In genomic region chr4:127261476-127261875, GRCh38 we compare ENCODE assay signal across 25 cellular contexts.
A peak's percentile ranks its signal among the peaks of the same experiment; 100 is the strongest.
DNase-seq lines count a peak whose midpoint lies in the region; ATAC-seq, FAIRE-seq and TF ChIP-seq lines count a peak whose summit lies in the region.
"Had no signal": no experiment of that assay in that cellular context is flagged by ENCODE, and none has a peak within 500 bp of the region (broad histone marks: within the 10 kb centered on the region; RNA-seq: fewer than 3 reads in every experiment).

No MANE protein-coding gene starts in this region.

- H3K36me3 ChIP-seq in GM23338 (ENCODE audit: insufficient read depth), result no peaks in the 10 kb centered on the region
- no peaks in the 10 kb centered on the region for H3K36me3 ChIP-seq in H1 (ENCODE audit: control insufficient read depth in 2 of 4, insufficient read depth in 4 of 4, low read length in 3 of 4)
- H3K36me3 ChIP-seq: ascending aorta, neutrophil, SJCRH30 had no signal

- H3K4me2 ChIP-seq in GM23338 (no peak overlapping the region), H1 (ENCODE audit: insufficient read depth in 1 of 2, low read depth in 2 of 2, low read length in 2 of 2) (no peak overlapping the region)

- no peak overlapping the region for H2BK12ac ChIP-seq in H1 (ENCODE audit: low read depth, low read length)

- no peak for ATAC-seq in GM23338
- ATAC-seq: activated CD8-positive, alpha-beta memory T cell treated with anti-CD3 and anti-CD28 coated beads, Interleukin-2, amount 10 ng/mL, durations not matched to agents 7 days and 5 days; effector memory CD8-positive, alpha-beta T cell; HepG2; left ventricle myocardium superior; stimulated activated naive B cell treated with anti-CD40 and anti-IgM and Interleukin-4, amounts not matched to agents 10 μg/mL and 1 μg/mL and 100 μg/mL, for 72 hours had no signal

- no peak overlapping the region for H3K4me3 ChIP-seq in GM23338
- H3K4me3 ChIP-seq in H1 (ENCODE audit: extremely low read depth in 1 of 4, insufficient read depth in 2 of 4, low read depth in 3 of 4, low read length in 4 of 4), result no peak overlapping the region
- H3K4me3 ChIP-seq: ascending aorta, SJCRH30, testis had no signal

- no peak overlapping the region for H2BK15ac ChIP-seq in H1 (ENCODE audit: low read length)

- no peak overlapping the region for H4K5ac ChIP-seq in H1 (ENCODE audit: insufficient read length, low read depth, low read length)

- H4K8ac ChIP-seq in H1 (ENCODE audit: extremely low read depth, insufficient read depth, low read length), result no peak overlapping the region

- peaks cover 5% of the 10 kb centered on the region; the same call in 2 of the 3 replicates for H3K9me3 Mint-ChIP-seq in GM23338
- H3K9me3 Mint-ChIP-seq in nephron, result peaks cover 9% of the 10 kb centered on the region

- H3K27ac Mint-ChIP-seq in GM23338 (peak overlapping the region; percentile 12), nephron (peak overlapping the region; percentile 11 to 55 (median 52))
- H3K27ac Mint-ChIP-seq: activated CD8-positive, alpha-beta memory T cell treated with anti-CD3 and anti-CD28 coated beads, Interleukin-2, amount 10 ng/mL, durations not matched to agents 7 days and 5 days; activated naive CD8-positive, alpha-beta T cell; CD4-positive, alpha-beta memory T cell; effector memory CD8-positive, alpha-beta T cell; stimulated activated naive B cell treated with anti-CD40 and anti-IgM and Interleukin-4, amounts not matched to agents 10 μg/mL and 1 μg/mL and 100 μg/mL, for 72 hours had no signal

- no peak overlapping the region for H2AK5ac ChIP-seq in H1 (ENCODE audit: low read depth, low read length)

- no peak overlapping the region for H3K14ac ChIP-seq in H1 (ENCODE audit: insufficient read length)

- H3K9ac ChIP-seq in H1 (replicated peaks in 1 of 4; ENCODE audit: extremely low read depth in 1 of 4, low read depth in 3 of 4, low read length in 3 of 4), result no peak overlapping the region

- no peaks in the 10 kb centered on the region for H3K9me3 ChIP-seq in H1 (ENCODE audit: insufficient read depth in 2 of 2, low read depth in 1 of 2, low read length in 1 of 2)
- H3K9me3 ChIP-seq: ascending aorta, neutrophil, SJCRH30, testis had no signal

- no peak overlapping the region for H3K27ac ChIP-seq in GM23338 (ENCODE audit: low read depth)
- H3K27ac ChIP-seq in H1 (ENCODE audit: low read depth, low read length), result no peak overlapping the region
- H3K27ac ChIP-seq: ascending aorta, neutrophil, SJCRH30, testis had no signal

- no peak overlapping the region for H3K4ac ChIP-seq in H1 (replicated peaks; ENCODE audit: insufficient read length, low read depth, low read length)

- H2AFZ ChIP-seq in GM23338, result 0 out of 2 replicates have a peak overlapping the region, but pooled peaks have one; percentile 15
- H2AFZ ChIP-seq in H1 (ENCODE audit: low read length), result 0 out of 2 replicates have a peak overlapping the region, but pooled peaks have one; percentile 30

- H2BK120ac ChIP-seq in H1 (replicated peaks; ENCODE audit: low read depth, low read length), result no peak overlapping the region

- FAIRE-seq in H1 (lab: Jason Lieb, UNC), result no peak
- FAIRE-seq: colon, H54, HepG2 had no signal

- H3K4me3 Mint-ChIP-seq in GM23338, result no peak overlapping the region
- no peak overlapping the region for H3K4me3 Mint-ChIP-seq in nephron
- H3K4me3 Mint-ChIP-seq: activated CD8-positive, alpha-beta memory T cell treated with anti-CD3 and anti-CD28 coated beads, Interleukin-2, amount 10 ng/mL, durations not matched to agents 7 days and 5 days; activated naive CD8-positive, alpha-beta T cell; CD4-positive, alpha-beta memory T cell; effector memory CD8-positive, alpha-beta T cell; stimulated activated naive B cell treated with anti-CD40 and anti-IgM and Interleukin-4, amounts not matched to agents 10 μg/mL and 1 μg/mL and 100 μg/mL, for 72 hours had no signal

- no peak overlapping the region for H3K18ac ChIP-seq in H1 (ENCODE audit: extremely low read depth, low read length)

- H3K23me2 ChIP-seq in H1 (ENCODE audit: low read depth, low read length), result no peaks in the 10 kb centered on the region

- no peaks in the 10 kb centered on the region for H3F3A ChIP-seq in GM23338 (replicated peaks; ENCODE audit: low read depth)

- no peak overlapping the region for H2BK20ac ChIP-seq in H1 (ENCODE audit: low read length)

- no peak for TF ChIP-seq POLR2A in H1 (IDR thresholded peaks at IDR 0.05; ENCODE audit: control extremely low read depth in 1 of 2, low read depth in 2 of 2, low read length in 2 of 2)

- H3K9me2 ChIP-seq in GM23338 (ENCODE audit: insufficient read depth), result no peaks in the 10 kb centered on the region

- no peak overlapping the region for H2BK5ac ChIP-seq in H1 (ENCODE audit: low read depth, low read length)

- H3K23ac ChIP-seq in H1 (ENCODE audit: insufficient read length), result no peak overlapping the region

- DNase-seq in GM23338 (ENCODE audit: low spot score) (no peak), NCI-H2171 (lab: John Stamatoyannopoulos, UW) (peak; percentile 9), H1 (ENCODE audit: low read depth in 1 of 2, low spot score in 2 of 2) (no peak), middle frontal gyrus (ENCODE audit: extremely low spot score, low spot score) (no peak), DMS153 treated with DMSO at 0.1 percent for 48 hours (lab: John Stamatoyannopoulos, UW; ENCODE audit: unreplicated experiment) (no peak)
- no peak for DNase-seq in stimulated activated CD4-positive, alpha-beta T cell treated with anti-CD3 and anti-CD28 coated beads, Interleukin-15, amount 100 ng/mL, for 24 hours
- DNase-seq: activated CD4-positive, alpha-beta T cell treated with anti-CD3 and anti-CD28 coated beads for 4 hours; activated CD8-positive, alpha-beta memory T cell treated with anti-CD3 and anti-CD28 coated beads, Interleukin-2, amount 10 ng/mL, durations not matched to agents 7 days and 5 days; CD4-positive, alpha-beta memory T cell; DMS153; effector memory CD8-positive, alpha-beta T cell; GF-D8; left ventricle myocardium superior; NCI-H1694; NCI-H446; SJCRH30; stimulated activated naive B cell treated with anti-CD40 and anti-IgM and Interleukin-4, amounts not matched to agents 10 μg/mL and 1 μg/mL and 100 μg/mL, for 72 hours; testis had no signal

- no peaks in the 10 kb centered on the region; the same call in 1 of the 3 replicates for H3K4me1 Mint-ChIP-seq in GM23338
- peaks cover 11% of the 10 kb centered on the region for H3K4me1 Mint-ChIP-seq in nephron
- H3K4me1 Mint-ChIP-seq: activated CD8-positive, alpha-beta memory T cell treated with anti-CD3 and anti-CD28 coated beads, Interleukin-2, amount 10 ng/mL, durations not matched to agents 7 days and 5 days; CD4-positive, alpha-beta memory T cell; stimulated activated naive B cell treated with anti-CD40 and anti-IgM and Interleukin-4, amounts not matched to agents 10 μg/mL and 1 μg/mL and 100 μg/mL, for 72 hours had no signal

- no peak overlapping the region for H3K56ac ChIP-seq in H1 (replicated peaks; ENCODE audit: insufficient read length, low read depth, low read length)

- TF ChIP-seq CTCF in GM23338 (conservative IDR thresholded peaks at IDR 0.05; ENCODE audit: low read depth in 2 of 2), result no peak
- no peak for TF ChIP-seq CTCF in H1 (IDR thresholded peaks at IDR 0.05; ENCODE audit: control extremely low read depth in 1 of 3, insufficient read depth in 1 of 3, low read depth in 1 of 3, low read length in 3 of 3)
- no peak for TF ChIP-seq CTCF in nephron (IDR thresholded peaks at IDR 0.05; ENCODE audit: unreplicated experiment in 3 of 3)

- no peaks in the 10 kb centered on the region for H3K4me1 ChIP-seq in GM23338 (ENCODE audit: insufficient read depth)
- H3K4me1 ChIP-seq in H1 (replicated peaks in 1 of 4; ENCODE audit: control insufficient read depth in 3 of 4, insufficient read depth in 4 of 4, low read length in 3 of 4), result no peaks in the 10 kb centered on the region
- H3K4me1 ChIP-seq: ascending aorta, SJCRH30, testis had no signal

- POLR2A ChIA-PET in H1 (lab: Charles Lee; ENCODE audit: partially characterized antibody), result no interaction called here

- H4K20me1 ChIP-seq in GM23338 (replicated peaks; ENCODE audit: insufficient read depth) (no peaks in the 10 kb centered on the region), H1 (replicated peaks in 1 of 2; ENCODE audit: control insufficient read depth in 1 of 2, insufficient read depth in 2 of 2, low read length in 2 of 2) (no peaks in the 10 kb centered on the region)

- WGBS in H1 (ENCODE audit: extremely low coverage in 1 of 2, insufficient coverage in 1 of 2, insufficient read length in 1 of 2, insufficient replicate concordance in 2 of 2, low coverage in 1 of 2, low lambda C conversion rate in 2 of 2, missing lambda C conversion rate in 1 of 2), 2 experiments, result 95% methylated on average over 1 of the region's 1 CpG; no CpG with 5 or more reads in 1 of the 2 experiments

- H3K79me1 ChIP-seq in H1 (ENCODE audit: low read depth, low read length), result no peaks in the 10 kb centered on the region

- H3K27me3 Mint-ChIP-seq in GM23338 (ENCODE audit: insufficient read depth, low read depth, poor library complexity) (no peaks in the 10 kb centered on the region), nephron (ENCODE audit: low read depth) (no peaks in the 10 kb centered on the region)
- H3K27me3 Mint-ChIP-seq: activated CD8-positive, alpha-beta memory T cell treated with anti-CD3 and anti-CD28 coated beads, Interleukin-2, amount 10 ng/mL, durations not matched to agents 7 days and 5 days; activated naive CD8-positive, alpha-beta T cell; CD4-positive, alpha-beta memory T cell; effector memory CD8-positive, alpha-beta T cell; stimulated activated naive B cell treated with anti-CD40 and anti-IgM and Interleukin-4, amounts not matched to agents 10 μg/mL and 1 μg/mL and 100 μg/mL, for 72 hours had no signal

- TF ChIP-seq EP300 in H1 (IDR thresholded peaks at IDR 0.05; ENCODE audit: borderline replicate concordance in 1 of 2, low read depth in 2 of 2, low read length in 2 of 2), result no peak

- H3K27me3 ChIP-seq in GM23338 (ENCODE audit: insufficient read depth), result no peaks in the 10 kb centered on the region
- H3K27me3 ChIP-seq in H1 (replicated peaks in 1 of 4; ENCODE audit: control insufficient read depth in 3 of 4, extremely low read depth in 1 of 4, insufficient read depth in 3 of 4, low read length in 3 of 4), result no peaks in the 10 kb centered on the region
- H3K27me3 ChIP-seq: ascending aorta, neutrophil, SJCRH30, testis had no signal

- CTCF ChIA-PET in H1 (lab: Charles Lee; ENCODE audit: partially characterized antibody), result no interaction called here

- TF ChIP-seq RAD21 in H1 (IDR thresholded peaks at IDR 0.05 in 1 of 2, conservative IDR thresholded peaks at IDR 0.05 in 1 of 2; ENCODE audit: low read depth in 2 of 2, low read length in 2 of 2), result no peak

- H3K79me2 ChIP-seq in GM23338 (replicated peaks; ENCODE audit: insufficient read depth) (no peaks in the 10 kb centered on the region), H1 (ENCODE audit: control insufficient read depth in 1 of 2, insufficient read depth in 2 of 2, low read length in 2 of 2) (no peaks in the 10 kb centered on the region)

- H3K36me3 Mint-ChIP-seq in GM23338 (ENCODE audit: low read depth) (peaks cover 5% of the 10 kb centered on the region; the same call in 2 of the 3 replicates), nephron (ENCODE audit: low read depth) (no peaks in the 10 kb centered on the region)
- H3K36me3 Mint-ChIP-seq: activated CD8-positive, alpha-beta memory T cell treated with anti-CD3 and anti-CD28 coated beads, Interleukin-2, amount 10 ng/mL, durations not matched to agents 7 days and 5 days; activated naive CD8-positive, alpha-beta T cell; CD4-positive, alpha-beta memory T cell; stimulated activated naive B cell treated with anti-CD40 and anti-IgM and Interleukin-4, amounts not matched to agents 10 μg/mL and 1 μg/mL and 100 μg/mL, for 72 hours had no signal

- H4K91ac ChIP-seq in H1 (replicated peaks; ENCODE audit: insufficient read length, low read length), result no peak overlapping the region
